ENCODE assay signal across 8 cellular contexts in genomic region chr6:109455161-109455501, GRCh38. TPM values are rescaled to one million over a fixed set of nuclear protein-coding genes. Genes with fewer than 3 reads are reported as not detected.
DNase-seq lines count a peak whose midpoint lies in the region; ATAC-seq and TF ChIP-seq lines count a peak whose summit lies in the region.

No MANE protein-coding gene starts in this region.

- H3K4me1 ChIP-seq in NT2/D1 (ENCODE audit: insufficient read depth, insufficient read length) (peaks cover 14% of the 10 kb centered on the region), body of pancreas (peaks cover 18% of the 10 kb centered on the region), testis (peaks cover 19% of the 10 kb centered on the region)

- H3K36me3 ChIP-seq in NT2/D1 (ENCODE audit: insufficient read depth, insufficient read length, low read length) (peaks cover 34% of the 10 kb centered on the region), body of pancreas (replicated peaks in 1 of 2; ENCODE audit: insufficient read depth in 1 of 2, low read depth in 2 of 2) (no peaks in the 10 kb centered on the region), testis (ENCODE audit: low read depth, missing control alignments) (no peaks in the 10 kb centered on the region)

- DNase-seq in SKM-1 treated with dmso at 0.1 percent for 144 hours (lab: John Stamatoyannopoulos, UW; ENCODE audit: unreplicated experiment) (peak; percentile 39), SKM-1 (lab: John Stamatoyannopoulos, UW; ENCODE audit: unreplicated experiment) (no peak), NT2/D1 (ENCODE audit: low read depth, low spot score) (peak; percentile 5), body of pancreas (no peak), left colon (peak in 1 of 2 donors; percentile 56), testis (no peak), GM19238 (ENCODE audit: insufficient read length, low spot score) (no peak)

- H3K27me3 ChIP-seq in NT2/D1 (ENCODE audit: insufficient read depth, insufficient read length) (no peaks in the 10 kb centered on the region), body of pancreas (no peaks in the 10 kb centered on the region), testis (no peaks in the 10 kb centered on the region)

- H3K9me3 ChIP-seq in NT2/D1 (ENCODE audit: insufficient read depth, low read length) (no peaks in the 10 kb centered on the region), body of pancreas (no peaks in the 10 kb centered on the region), testis (no peaks in the 10 kb centered on the region)

- H3K27ac ChIP-seq in body of pancreas (peak overlapping the region in 3 of 4 donors; percentile 13 to 71 (median 34)), testis (peak overlapping the region; percentile 74 to 91)

- H3K4me3 ChIP-seq in NT2/D1 (ENCODE audit: insufficient read length, low read depth) (peak overlapping the region; percentile 81), body of pancreas (peak overlapping the region; percentile 70 to 73), testis (peak overlapping the region; percentile 72 to 86)

- peak overlapping the region; percentile 94 for H3K9ac ChIP-seq in NT2/D1 (ENCODE audit: insufficient read length, low read depth)

- peak; percentile 31 for ATAC-seq in HG02759 (IDR thresholded peaks at IDR 0.05; ENCODE audit: unreplicated experiment)
- ATAC-seq in body of pancreas: no peak
- ATAC-seq in left colon: peak; percentile 50

- intact Hi-C loops in body of pancreas (cut with DNase I) (no loop called here), left colon (cut with DNase I, micrococcal nuclease) (no loop called here), testis (cut with DNase I; ENCODE audit: low total_unique reads) (no loop called here)

- WGBS in body of pancreas, 2 donors: 1% methylated on average over 19 to 20 of the region's 20 CpGs
- WGBS in testis, 2 donors: 0 to 1% methylated on average over 20 of the region's 20 CpGs

- TF ChIP-seq POLR2A in body of pancreas (IDR thresholded peaks at IDR 0.05) (no peak), testis (IDR thresholded peaks at IDR 0.05) (no peak)

- TF ChIP-seq CTCF in body of pancreas (IDR thresholded peaks at IDR 0.05): no peak
- TF ChIP-seq CTCF in testis (IDR thresholded peaks at IDR 0.05): no peak

RNA-seq across cellular contexts. Expression of gene MICAL1, which starts 0.4 kb away (rescaled TPM):
- total RNA-seq in body of pancreas (10 to 100 TPM; 16.1 to 26.0 TPM), left colon (10 to 100 TPM; 62.7 to 63.9 TPM), testis (10 to 100 TPM; 50.3 to 61.9 TPM)
- polyA plus RNA-seq in testis (ENCODE audit: insufficient read depth, low read depth, low replicate concordance): 34.6 TPM

RNA-seq across cellular contexts. Expression of gene SMPD2, which starts 14.6 kb away (rescaled TPM):
- total RNA-seq in body of pancreas (10 to 100 TPM in 1 of 2 donors, 1 to 10 TPM in 1; 8.0 to 13.8 TPM), left colon (10 to 100 TPM; 17.8 to 23.8 TPM), testis (10 to 100 TPM; 29.9 to 49.1 TPM)
- polyA plus RNA-seq in testis (ENCODE audit: insufficient read depth, low read depth, low replicate concordance): 94.3 TPM

RNA-seq across cellular contexts. Expression of gene PPIL6, which starts 14.7 kb away (rescaled TPM):
- total RNA-seq in body of pancreas (1 to 10 TPM in 1 of 2 donors, not detected in 1; 3.1 TPM), left colon (1 to 10 TPM in 1 of 2 donors, under 1 TPM in 1; 0.58 to 2.0 TPM), testis (10 to 100 TPM; 15.2 to 26.7 TPM)
- 54.6 TPM for polyA plus RNA-seq in testis (ENCODE audit: insufficient read depth, low read depth, low replicate concordance)

RNA-seq across cellular contexts. Expression of gene ZBTB24, which starts 27.9 kb away (rescaled TPM):
- total RNA-seq in body of pancreas (1 to 10 TPM; 3.3 to 4.4 TPM), left colon (1 to 10 TPM; 6.6 to 6.7 TPM), testis (10 to 100 TPM; 12.4 to 13.3 TPM)
- polyA plus RNA-seq in testis (ENCODE audit: insufficient read depth, low read depth, low replicate concordance): 8.1 TPM

Comparison
In these comparisons a context has a peak if more than half of its experiments do, and no peak if none do; other contexts are left out.
1. DNase-seq: peak in SKM-1 treated with dmso at 0.1 percent for 144 hours (single experiment) and NT2/D1 (single experiment); none in SKM-1 (single experiment), body of pancreas (0 of 4), testis (single experiment) and GM19238 (single experiment).
2. Peak in every context shown above with its lines, with median percentiles within 50 percentile points of each other: H3K4me3 ChIP-seq.